In genomic region chr5:151063590-151063989, GRCh38 we compare ENCODE assay signal across 9 cellular contexts.
DNase-seq lines count a peak whose midpoint lies in the region; ATAC-seq and TF ChIP-seq lines count a peak whose summit lies in the region.
"Had no signal": no experiment of that assay in that cellular context is flagged by ENCODE, and none has a peak within 500 bp of the region (broad histone marks: within the 10 kb centered on the region; RNA-seq: fewer than 3 reads in every experiment).

No MANE protein-coding gene starts in this region.

- peaks cover 100% of the 10 kb centered on the region for H3K4me1 Mint-ChIP-seq in stimulated activated naive CD8-positive, alpha-beta T cell treated with anti-CD3 and anti-CD28 coated beads, Interleukin-15, Interleukin-2, amounts not matched to agents 100 ng/mL and 50 ng/mL, for 24 hours (ENCODE audit: low read depth)
- H3K4me1 Mint-ChIP-seq in nephron, result peaks cover 56% of the 10 kb centered on the region

- H3K36me3 Mint-ChIP-seq in stimulated activated naive CD8-positive, alpha-beta T cell treated with anti-CD3 and anti-CD28 coated beads, Interleukin-15, Interleukin-2, amounts not matched to agents 100 ng/mL and 50 ng/mL, for 24 hours (ENCODE audit: low read depth), result peaks cover 78% of the 10 kb centered on the region
- H3K36me3 Mint-ChIP-seq in nephron (ENCODE audit: low read depth), result peaks cover 21% of the 10 kb centered on the region

- peak overlapping the region; percentile 36 for H3K4me3 Mint-ChIP-seq in stimulated activated naive CD8-positive, alpha-beta T cell treated with anti-CD3 and anti-CD28 coated beads, Interleukin-15, Interleukin-2, amounts not matched to agents 100 ng/mL and 50 ng/mL, for 24 hours
- H3K4me3 Mint-ChIP-seq in nephron, result no peak overlapping the region

- no peaks in the 10 kb centered on the region for H3K9me3 Mint-ChIP-seq in stimulated activated naive CD8-positive, alpha-beta T cell treated with anti-CD3 and anti-CD28 coated beads, Interleukin-15, Interleukin-2, amounts not matched to agents 100 ng/mL and 50 ng/mL, for 24 hours
- H3K9me3 Mint-ChIP-seq in nephron, result no peaks in the 10 kb centered on the region

- ATAC-seq in stimulated activated naive CD8-positive, alpha-beta T cell treated with anti-CD3 and anti-CD28 coated beads, Interleukin-15, Interleukin-2, amounts not matched to agents 100 U/mL and 50 U/mL, for 24 hours, result no peak
- ATAC-seq in GM18861 (IDR thresholded peaks at IDR 0.05; ENCODE audit: unreplicated experiment), result no peak

- no peak for TF ChIP-seq CTCF in nephron (IDR thresholded peaks at IDR 0.05; ENCODE audit: unreplicated experiment in 3 of 3)

- DNase-seq in stimulated activated naive CD8-positive, alpha-beta T cell treated with anti-CD3 and anti-CD28 coated beads, Interleukin-15, Interleukin-2, amounts not matched to agents 100 U/mL and 50 U/mL, for 24 hours, result no peak
- DNase-seq in DMS53 treated with DMSO at 0.1 percent for 48 hours (lab: John Stamatoyannopoulos, UW; ENCODE audit: unreplicated experiment), result no peak
- DNase-seq in NCI-H1105 (lab: John Stamatoyannopoulos, UW), result no peak
- no peak for DNase-seq in stimulated activated CD4-positive, alpha-beta T cell treated with anti-CD3 and anti-CD28 coated beads, Interleukin-4, amount 100 ng/mL, for 24 hours
- DNase-seq: stimulated activated naive CD4-positive, alpha-beta T cell treated with Interleukin-2 at 50 U/mL for 16 hours had no signal

- H3K27me3 Mint-ChIP-seq in stimulated activated naive CD8-positive, alpha-beta T cell treated with anti-CD3 and anti-CD28 coated beads, Interleukin-15, Interleukin-2, amounts not matched to agents 100 ng/mL and 50 ng/mL, for 24 hours, result no peaks in the 10 kb centered on the region
- no peaks in the 10 kb centered on the region for H3K27me3 Mint-ChIP-seq in nephron (ENCODE audit: low read depth)

- H3K27ac Mint-ChIP-seq in stimulated activated naive CD8-positive, alpha-beta T cell treated with anti-CD3 and anti-CD28 coated beads, Interleukin-15, Interleukin-2, amounts not matched to agents 100 ng/mL and 50 ng/mL, for 24 hours, result peak overlapping the region; percentile 85
- H3K27ac Mint-ChIP-seq in nephron, result peak overlapping the region in 2 of 3 experiments; percentile 68 to 76

- H3K27ac ChIP-seq in cingulate gyrus (ENCODE audit: low read depth, low read length), result peak overlapping the region; percentile 6
